9 cellular contexts compared by ENCODE assay signal in the genomic region with DNA sequence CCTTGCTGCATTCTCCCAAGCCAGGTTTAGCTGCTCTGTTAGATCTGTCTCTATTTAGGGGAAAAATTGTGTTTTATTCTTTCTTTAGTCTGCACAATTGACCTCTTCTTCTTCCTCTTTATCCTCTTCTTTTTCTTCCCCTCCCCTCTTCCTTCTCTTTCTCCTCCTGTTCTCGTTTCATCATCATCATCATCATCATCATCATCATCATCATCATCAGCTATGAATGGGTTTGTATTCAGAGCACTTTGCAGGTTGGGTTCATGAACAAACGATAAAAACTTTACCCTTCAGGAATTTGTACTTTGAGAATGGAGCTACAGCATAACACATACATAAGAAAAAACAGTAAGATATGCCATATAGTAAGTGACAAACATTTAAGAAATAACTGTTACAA. TPM values are rescaled to one million over a fixed set of nuclear protein-coding genes. Genes with fewer than 3 reads are reported as not detected.
"Had no signal": no experiment of that assay in that cellular context is flagged by ENCODE, and none has a peak within 500 bp of the region (broad histone marks: within the 10 kb centered on the region; RNA-seq: fewer than 3 reads in every experiment).

No MANE protein-coding gene starts in this region.

- FAIRE-seq: HTR-8/SVneo, K562 had no signal

- H3K4me3 Mint-ChIP-seq: IgD-negative memory B cell had no signal

- DNase-seq: IMR-90, KBM-7, KG1 had no signal

- H3K27ac ChIP-seq: HL-60, KMS-11 had no signal

- H3K4me3 ChIP-seq: K562 had no signal

- H3K4me2 ChIP-seq: KMS-11 had no signal

- H3K27me3 Mint-ChIP-seq: IgD-negative memory B cell had no signal

- H3K36me3 Mint-ChIP-seq: IgD-negative memory B cell had no signal

- H3K27ac Mint-ChIP-seq: IgD-negative memory B cell had no signal

- ATAC-seq: K562 had no signal

- H3K9ac ChIP-seq: KMS-11 had no signal

- H3K4me1 Mint-ChIP-seq: IgD-negative memory B cell had no signal

RNA-seq across cellular contexts. Expression of gene GPM6A, which starts 9.1 kb away (rescaled TPM):
- total RNA-seq: HT-29, IMR-90, K562 had no signal
- polyA plus RNA-seq: IMR-90, K562 had no signal
